ENCODE assay signal across 21 cellular contexts in genomic region chr1:12316331-12316730, GRCh38.
DNase-seq lines count a peak whose midpoint lies in the region; ATAC-seq and TF ChIP-seq lines count a peak whose summit lies in the region.
"Had no signal": no experiment of that assay in that cellular context is flagged by ENCODE, and none has a peak within 500 bp of the region (broad histone marks: within the 10 kb centered on the region; RNA-seq: fewer than 3 reads in every experiment).

No MANE protein-coding gene starts in this region.

- H3K4me1 Mint-ChIP-seq in nephron progenitor cell (peaks cover 54% of the 10 kb centered on the region), H9 (peaks cover 8 to 10% of the 10 kb centered on the region in 2 experiments)

- H3K4me2 ChIP-seq in H9 (ENCODE audit: insufficient read depth, insufficient read length, low read length), result no peak overlapping the region
- H3K4me2 ChIP-seq: BLaER1, PC-9, SK-N-SH had no signal

- peaks cover 44% of the 10 kb centered on the region for H3K36me3 ChIP-seq in SK-N-MC (ENCODE audit: insufficient read depth, low read length)
- peaks cover 27 to 89% (median 53%) of the 10 kb centered on the region in 4 donors for H3K36me3 ChIP-seq in esophagus muscularis mucosa
- H3K36me3 ChIP-seq in tibial nerve, result peaks cover 0 to 52% (median 4%) of the 10 kb centered on the region in 3 donors
- peaks cover 7 to 98% of the 10 kb centered on the region in 2 donors for H3K36me3 ChIP-seq in psoas muscle (ENCODE audit: insufficient read depth in 1 of 2, low read depth in 1 of 2)

- no peak for ATAC-seq in psoas muscle
- ATAC-seq: body of pancreas, heart left ventricle had no signal

- no peak overlapping the region for H4K91ac ChIP-seq in H9 (ENCODE audit: insufficient read length, low read depth, low read length)

- H3K4me1 ChIP-seq in esophagus muscularis mucosa, result peaks cover 7 to 71% (median 58%) of the 10 kb centered on the region in 4 donors
- peaks cover 2 to 66% (median 22%) of the 10 kb centered on the region in 4 donors for H3K4me1 ChIP-seq in tibial nerve
- H3K4me1 ChIP-seq in H9 (ENCODE audit: insufficient read depth, low read length), result no peaks in the 10 kb centered on the region
- peaks cover 6% of the 10 kb centered on the region for H3K4me1 ChIP-seq in psoas muscle
- H3K4me1 ChIP-seq: BLaER1, body of pancreas, testis had no signal

- H2BK20ac ChIP-seq in H9 (ENCODE audit: low read depth, low read length, poor library complexity, severe bottlenecking), result no peak overlapping the region

- TF ChIP-seq POLR2A in esophagus muscularis mucosa (IDR thresholded peaks at IDR 0.05; ENCODE audit: low read depth) (no peak), tibial nerve (IDR thresholded peaks at IDR 0.05) (no peak)

- no peak overlapping the region for H2AK5ac ChIP-seq in H9 (ENCODE audit: insufficient read length, low read length)

- H3K27me3 ChIP-seq in esophagus muscularis mucosa (no peaks in the 10 kb centered on the region), tibial nerve (no peaks in the 10 kb centered on the region), H9 (ENCODE audit: insufficient read depth, low read length) (no peaks in the 10 kb centered on the region), psoas muscle (ENCODE audit: insufficient read depth in 3 of 3, low read length in 2 of 3) (no peaks in the 10 kb centered on the region)
- H3K27me3 ChIP-seq: BLaER1, body of pancreas, heart left ventricle, testis had no signal

- H2BK120ac ChIP-seq in H9 (ENCODE audit: low read depth, low read length, poor library complexity, severe bottlenecking), result no peak overlapping the region

- peaks cover 36% of the 10 kb centered on the region for H3K36me3 Mint-ChIP-seq in nephron progenitor cell (ENCODE audit: low read depth)
- H3K36me3 Mint-ChIP-seq in H9 (ENCODE audit: insufficient read depth in 1 of 3, low read depth in 3 of 3), result peaks cover 0 to 41% (median 9%) of the 10 kb centered on the region in 3 experiments; a peak in 6 of 7 replicates

- H3K56ac ChIP-seq in H9 (ENCODE audit: insufficient read length, low read depth, low read length), result no peak overlapping the region

- no peak overlapping the region for H3T11ph ChIP-seq in H9 (ENCODE audit: low read length)

- H4K8ac ChIP-seq in H9 (replicated peaks; ENCODE audit: insufficient read length, low read depth, low read length), result no peak overlapping the region

- H3K18ac ChIP-seq in H9 (ENCODE audit: insufficient read length, low read depth, low read length), result no peak overlapping the region

- H2BK12ac ChIP-seq in H9 (ENCODE audit: insufficient read length, low read depth, low read length), result no peak overlapping the region

- TF ChIP-seq CTCF in esophagus muscularis mucosa (IDR thresholded peaks at IDR 0.05) (no peak), nephron progenitor cell (IDR thresholded peaks at IDR 0.05) (no peak), tibial nerve (IDR thresholded peaks at IDR 0.05) (no peak), H9 (conservative IDR thresholded peaks at IDR 0.05) (no peak), psoas muscle (IDR thresholded peaks at IDR 0.05) (no peak)

- peak overlapping the region; percentile 51 for H3K27ac ChIP-seq in SK-N-MC
- peak overlapping the region; percentile 76 to 89 (median 84) for H3K27ac ChIP-seq in esophagus muscularis mucosa (replicated peaks in 1 of 4)
- H3K27ac ChIP-seq in tibial nerve, result peak overlapping the region; percentile 14 to 95 (median 80)
- H3K27ac ChIP-seq in H9 (ENCODE audit: insufficient read length, low read depth, low read length), result no peak overlapping the region
- H3K27ac ChIP-seq in psoas muscle, result no peak overlapping the region
- H3K27ac ChIP-seq: BLaER1, body of pancreas, PC-9, testis had no signal

- no peak overlapping the region for H4K5ac ChIP-seq in H9 (ENCODE audit: insufficient read length, low read depth, low read length)

- H3K9me3 Mint-ChIP-seq in nephron progenitor cell, result no peaks in the 10 kb centered on the region
- no peaks in the 10 kb centered on the region for H3K9me3 Mint-ChIP-seq in H9

- H3K9ac ChIP-seq in SK-N-MC (ENCODE audit: insufficient read length) (no peak overlapping the region), H9 (ENCODE audit: extremely low read depth, insufficient read length, low read length) (no peak overlapping the region)
- H3K9ac ChIP-seq: BLaER1, SK-N-SH had no signal

- H2AFZ ChIP-seq in H9 (ENCODE audit: low read length), result no peak overlapping the region
- H2AFZ ChIP-seq: PC-9 had no signal

- H3K14ac ChIP-seq in H9 (ENCODE audit: insufficient read depth, low read length), result no peak overlapping the region

- no peaks in the 10 kb centered on the region for H3K23me2 ChIP-seq in H9 (ENCODE audit: insufficient read length, low read depth, low read length, poor library complexity, severe bottlenecking)

- no peak overlapping the region for H3K23ac ChIP-seq in H9 (ENCODE audit: insufficient read length, low read depth, low read length)

- no peaks in the 10 kb centered on the region for H3K79me2 ChIP-seq in H9 (ENCODE audit: insufficient read depth, low read length)

- H3K9me3 ChIP-seq in SK-N-MC (ENCODE audit: low read depth, low read length) (no peaks in the 10 kb centered on the region), esophagus muscularis mucosa (no peaks in the 10 kb centered on the region), tibial nerve (no peaks in the 10 kb centered on the region), H9 (ENCODE audit: control insufficient read depth, low read depth, low read length) (no peaks in the 10 kb centered on the region), psoas muscle (no peaks in the 10 kb centered on the region)
- H3K9me3 ChIP-seq: BLaER1, heart left ventricle, SK-N-SH, testis had no signal

- no peak overlapping the region for H3K4me3 Mint-ChIP-seq in nephron progenitor cell
- no peak overlapping the region for H3K4me3 Mint-ChIP-seq in H9

- no peak for TF ChIP-seq EP300 in esophagus muscularis mucosa (IDR thresholded peaks at IDR 0.05)
- TF ChIP-seq EP300 in tibial nerve (IDR thresholded peaks at IDR 0.05), result peak in 1 of 2 donors; percentile 72

- H3K4ac ChIP-seq in H9 (ENCODE audit: low read depth, low read length), result no peak overlapping the region

- peak overlapping the region; percentile 42 for H3K27ac Mint-ChIP-seq in nephron progenitor cell
- no peak overlapping the region; a peak in 1 of 7 replicates for H3K27ac Mint-ChIP-seq in H9

- H3K4me3 ChIP-seq in SK-N-MC (no peak overlapping the region), esophagus muscularis mucosa (no peak overlapping the region), tibial nerve (no peak overlapping the region), psoas muscle (no peak overlapping the region)
- H3K4me3 ChIP-seq: BLaER1, body of pancreas, heart left ventricle, PC-9, testis had no signal

- no peaks in the 10 kb centered on the region for H3K79me1 ChIP-seq in H9 (ENCODE audit: insufficient read depth, low read depth, low read length, poor library complexity, severe bottlenecking)

- intact Hi-C loops in esophagus muscularis mucosa (cut with DNase I) (no loop called here), psoas muscle (cut with DNase I) (no loop called here)

- WGBS in esophagus muscularis mucosa, result 36% methylated on average over 2 of the region's 2 CpGs
- 30 to 48% methylated on average over 2 of the region's 2 CpGs for WGBS in tibial nerve, 2 donors
- no CpG with 5 or more reads among the region's 2 CpGs for WGBS in H9 (ENCODE audit: extremely low coverage, insufficient read length, low lambda C conversion rate)
- WGBS in psoas muscle, 3 donors, result 47 to 73% (median 66%) methylated on average over 2 of the region's 2 CpGs

- no peak for DNase-seq in SK-N-MC (ENCODE audit: low read depth, low spot score)
- no peak for DNase-seq in esophagus muscularis mucosa (ENCODE audit: extremely low spot score)
- DNase-seq in nephron progenitor cell, result no peak
- no peak for DNase-seq in tibial nerve (ENCODE audit: low spot score in 2 of 2)
- no peak for DNase-seq in H9
- DNase-seq in psoas muscle, result no peak
- no peak for DNase-seq in NCI-H82 (lab: John Stamatoyannopoulos, UW)
- no peak for DNase-seq in NAMALWA (ENCODE audit: low spot score)
- DNase-seq: activated CD4-positive, alpha-beta T cell treated with anti-CD3 and anti-CD28 coated beads for 4 hours; activated naive CD4-positive, alpha-beta T cell; body of pancreas; GF-D8; heart left ventricle; KBM-7; NCI-H1048; NCI-H69; PC-9; SK-N-SH; stimulated activated CD4-positive, alpha-beta T cell treated with anti-CD3 and anti-CD28 coated beads, Interleukin-4, amount 100 ng/mL, for 1 hour; testis had no signal

- no peak overlapping the region for H2BK5ac ChIP-seq in H9 (ENCODE audit: insufficient read length, low read length)

- H3K27me3 Mint-ChIP-seq in nephron progenitor cell (ENCODE audit: low read depth, poor library complexity) (no peaks in the 10 kb centered on the region), H9 (ENCODE audit: low read depth) (no peaks in the 10 kb centered on the region)

- no peak overlapping the region for H2BK15ac ChIP-seq in H9 (ENCODE audit: low read depth, low read length)

- H4K20me1 ChIP-seq in H9 (ENCODE audit: control insufficient read depth, insufficient read depth, insufficient read length), result no peaks in the 10 kb centered on the region
- H4K20me1 ChIP-seq: BLaER1 had no signal

Comparison
In these comparisons a context has a peak if more than half of its experiments do, and no peak if none do; other contexts are left out.
1. H3K27ac ChIP-seq: peak in SK-N-MC (single experiment), esophagus muscularis mucosa (4 of 4) and tibial nerve (4 of 4); none in H9 (single experiment) and psoas muscle (single experiment).